ENCODE assay signal across 22 cellular contexts in the genomic region with DNA sequence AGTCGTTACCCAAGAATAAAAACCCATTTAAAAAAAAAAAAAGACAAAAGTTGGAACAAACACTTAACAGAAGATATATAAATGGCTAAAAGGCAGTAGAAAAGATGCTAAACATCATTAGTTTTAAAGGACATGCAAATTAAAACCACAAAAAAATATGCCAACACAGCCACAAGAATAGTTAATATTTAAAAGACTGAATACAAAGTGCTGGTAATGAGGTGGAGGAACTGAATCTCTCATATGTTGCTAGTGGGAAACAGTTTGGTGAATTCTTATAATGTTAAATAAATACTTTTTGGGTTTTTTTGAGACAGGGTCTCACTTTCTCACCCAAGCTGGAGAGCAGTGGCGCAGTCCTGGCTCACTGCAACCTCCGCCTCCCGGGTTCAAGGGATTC. TPM values are rescaled to one million over a fixed set of nuclear protein-coding genes. Genes with fewer than 3 reads are reported as not detected.
DNase-seq lines count a peak whose midpoint lies in the region; ATAC-seq and TF ChIP-seq lines count a peak whose summit lies in the region.
"Had no signal": no experiment of that assay in that cellular context is flagged by ENCODE, and none has a peak within 500 bp of the region (broad histone marks: within the 10 kb centered on the region; RNA-seq: fewer than 3 reads in every experiment).

No MANE protein-coding gene starts in this region.

- TF ChIP-seq CTCF in OCI-LY3 (IDR thresholded peaks at IDR 0.05; ENCODE audit: low read depth, low read length) (no peak), ascending aorta (IDR thresholded peaks at IDR 0.05) (no peak)

- H3K79me2 ChIP-seq in OCI-LY3 (ENCODE audit: low read length): peaks cover 68% of the 10 kb centered on the region

- peaks cover 11% of the 10 kb centered on the region for H3K4me1 ChIP-seq in OCI-LY3 (ENCODE audit: low read length)
- H3K4me1 ChIP-seq in ascending aorta: no peaks in the 10 kb centered on the region
- H3K4me1 ChIP-seq: breast epithelium, right atrium auricular region, transverse colon had no signal

- peak overlapping the region; percentile 13; the same call in 1 of the 2 replicates for H3K4me3 ChIP-seq in OCI-LY3 (ENCODE audit: low read length)
- H3K4me3 ChIP-seq in ascending aorta: no peak overlapping the region
- H3K4me3 ChIP-seq: breast epithelium, right atrium auricular region, transverse colon had no signal

- H3K9ac ChIP-seq in OCI-LY3 (ENCODE audit: low read length): no peak overlapping the region

- DNase-seq in NCI-H187 treated with DMSO at 0.1 percent for 48 hours (lab: John Stamatoyannopoulos, UW) (no peak), ascending aorta (ENCODE audit: low spot score in 2 of 2) (no peak)
- no peak for DNase-seq in stimulated activated CD4-positive, alpha-beta T cell treated with anti-CD3 and anti-CD28 coated beads, Interleukin-4, amount 100 ng/mL, for 4 hours
- no peak for DNase-seq in activated naive CD4-positive, alpha-beta T cell (lab: John Stamatoyannopoulos, UW)
- DNase-seq: activated CD8-positive, alpha-beta memory T cell treated with anti-CD3 and anti-CD28 coated beads, Interleukin-2, amount 10 ng/mL, durations not matched to agents 7 days and 5 days; activated naive CD4-positive, alpha-beta T cell treated with anti-CD3 and anti-CD28 coated beads, Interleukin-2, amount 10 ng/mL, durations not matched to agents 7 days and 5 days; effector CD4-positive, alpha-beta T cell; GF-D8; mesenchymal stem cell; NCI-H1092; NCI-H446; PC-3; stimulated activated CD4-positive, alpha-beta T cell treated with anti-CD3 and anti-CD28 coated beads, Interleukin-2, amount 100 ng/mL, for 24 hours; transverse colon had no signal

- H2AFZ ChIP-seq in OCI-LY3 (ENCODE audit: low read depth, low read length): no peak overlapping the region

- ATAC-seq in GM18870 (IDR thresholded peaks at IDR 0.05; ENCODE audit: unreplicated experiment): peak; percentile 96
- ATAC-seq in GM21447 (IDR thresholded peaks at IDR 0.05; ENCODE audit: unreplicated experiment): peak; percentile 86
- peak; percentile 86 for ATAC-seq in HG03066 (IDR thresholded peaks at IDR 0.05; ENCODE audit: low read depth, unreplicated experiment)
- ATAC-seq: activated CD8-positive, alpha-beta memory T cell treated with anti-CD3 and anti-CD28 coated beads, Interleukin-2, amount 10 ng/mL, durations not matched to agents 7 days and 5 days; HepG2; PC-3 had no signal

- intact Hi-C loops in ascending aorta (cut with DNase I): no loop called here

- H3K4me2 ChIP-seq in OCI-LY3 (ENCODE audit: low read length): peak overlapping the region; percentile 39

- H3K27ac ChIP-seq in OCI-LY3 (ENCODE audit: low read length) (no peak overlapping the region), ascending aorta (no peak overlapping the region)
- H3K27ac ChIP-seq: breast epithelium, right atrium auricular region, transverse colon, VCaP had no signal

- H3K36me3 ChIP-seq in OCI-LY3 (replicated peaks; ENCODE audit: low read depth, low read length): no peaks in the 10 kb centered on the region
- H3K36me3 ChIP-seq in ascending aorta: no peaks in the 10 kb centered on the region
- H3K36me3 ChIP-seq: breast epithelium, right atrium auricular region, transverse colon had no signal

- H3K9me3 ChIP-seq in OCI-LY3 (ENCODE audit: insufficient read depth, low read length) (no peaks in the 10 kb centered on the region), ascending aorta (no peaks in the 10 kb centered on the region)
- H3K9me3 ChIP-seq: breast epithelium, right atrium auricular region, transverse colon had no signal

- H3K27me3 ChIP-seq in OCI-LY3 (ENCODE audit: low read depth, low read length): no peaks in the 10 kb centered on the region
- no peaks in the 10 kb centered on the region for H3K27me3 ChIP-seq in ascending aorta
- H3K27me3 ChIP-seq: breast epithelium, right atrium auricular region, transverse colon had no signal

- peaks cover 4% of the 10 kb centered on the region for H4K20me1 ChIP-seq in OCI-LY3 (ENCODE audit: insufficient read depth, low read length)

RNA-seq across cellular contexts. Expression of a gene that starts 10.0 kb away (rescaled TPM):
- total RNA-seq in ascending aorta: 10.6 TPM

RNA-seq across cellular contexts. Expression of a gene that starts 25.8 kb away (rescaled TPM):
- total RNA-seq in ascending aorta: 81.0 TPM
